ENCODE assay signal across 8 cellular contexts in genomic region chr20:45890997-45891983, GRCh38. TPM values are rescaled to one million over a fixed set of nuclear protein-coding genes. Genes with fewer than 3 reads are reported as not detected.
A peak's percentile ranks its signal among the peaks of the same experiment; 100 is the strongest.
DNase-seq lines count a peak whose midpoint lies in the region; ATAC-seq and TF ChIP-seq lines count a peak whose summit lies in the region.

Gene CTSA (plus strand): TSS chr20:45891335. CDS start chr20:45891569, 234 bp downstream.
A gene with protein sequence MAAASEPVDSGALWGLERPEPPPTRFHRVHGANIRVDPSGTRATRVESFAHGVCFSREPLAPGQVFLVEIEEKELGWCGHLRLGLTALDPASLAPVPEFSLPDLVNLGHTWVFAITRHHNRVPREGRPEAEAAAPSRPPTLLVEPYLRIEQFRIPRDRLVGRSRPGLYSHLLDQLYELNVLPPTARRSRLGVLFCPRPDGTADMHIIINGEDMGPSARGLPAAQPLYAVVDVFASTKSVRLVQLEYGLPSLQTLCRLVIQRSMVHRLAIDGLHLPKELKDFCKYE (minus strand): TSS chr20:45891208. CDS start chr20:45890991, 217 bp downstream.

- H3K4me1 ChIP-seq in CD4-positive, CD25-positive, alpha-beta regulatory T cell (ENCODE audit: control insufficient read depth, insufficient read depth, low read length, poor library complexity, severe bottlenecking): peaks cover 35% of the 10 kb centered on the region
- H3K4me1 ChIP-seq in endodermal cell (ENCODE audit: control insufficient read depth, insufficient read depth, low read length): no peaks in the 10 kb centered on the region
- H3K4me1 ChIP-seq in mesodermal cell (ENCODE audit: control insufficient read depth, insufficient read depth, low read length, poor library complexity, severe bottlenecking): no peaks in the 10 kb centered on the region

- peak within 1 kb of the TSS; percentile 62 for H3K9ac ChIP-seq in endodermal cell (ENCODE audit: extremely low read depth, low read length, poor library complexity, severe bottlenecking)

- peaks cover 15% of the 10 kb centered on the region for H3K36me3 ChIP-seq in CD4-positive, CD25-positive, alpha-beta regulatory T cell (ENCODE audit: control insufficient read depth, insufficient read depth, low read length)
- H3K36me3 ChIP-seq in endodermal cell (ENCODE audit: control insufficient read depth, insufficient read depth, low read length): peaks cover 25% of the 10 kb centered on the region
- peaks cover 28% of the 10 kb centered on the region for H3K36me3 ChIP-seq in mesodermal cell (ENCODE audit: control insufficient read depth, insufficient read depth, low read length)

- H3K27ac Mint-ChIP-seq in CD4-positive, CD25-positive, alpha-beta regulatory T cell: peak within 1 kb of the TSS; percentile 89 to 97 (median 95)
- peak within 1 kb of the TSS; percentile 89 for H3K27ac Mint-ChIP-seq in endodermal cell

- peaks cover 14% of the 10 kb centered on the region for H3K36me3 Mint-ChIP-seq in CD4-positive, CD25-positive, alpha-beta regulatory T cell
- peaks cover 19% of the 10 kb centered on the region for H3K36me3 Mint-ChIP-seq in endodermal cell (ENCODE audit: low read depth)

- no peaks in the 10 kb centered on the region for H3K27me3 Mint-ChIP-seq in CD4-positive, CD25-positive, alpha-beta regulatory T cell
- H3K27me3 Mint-ChIP-seq in endodermal cell (ENCODE audit: insufficient read depth): no peaks in the 10 kb centered on the region

- peak; percentile 73 to 76 for ATAC-seq in CD4-positive, CD25-positive, alpha-beta regulatory T cell (ENCODE audit: low read depth in 2 of 2)
- ATAC-seq in GM19395 (IDR thresholded peaks at IDR 0.05; ENCODE audit: unreplicated experiment): peak; percentile 86

- H3K4me3 ChIP-seq in CD4-positive, CD25-positive, alpha-beta regulatory T cell (ENCODE audit: low read depth, low read length): peak within 1 kb of the TSS; percentile 73
- peak within 1 kb of the TSS; percentile 88 for H3K4me3 ChIP-seq in endodermal cell (ENCODE audit: low read length)
- H3K4me3 ChIP-seq in mesodermal cell (ENCODE audit: extremely low read depth, insufficient read depth, low read length, poor library complexity, severe bottlenecking): peak within 1 kb of the TSS; percentile 66

- peak within 1 kb of the TSS; percentile 67 for H3K27ac ChIP-seq in CD4-positive, CD25-positive, alpha-beta regulatory T cell (ENCODE audit: insufficient read depth, low read length, poor library complexity, severe bottlenecking)
- H3K27ac ChIP-seq in endodermal cell (ENCODE audit: low read depth, low read length) (no peak within 1 kb of the TSS), mesodermal cell (ENCODE audit: low read depth, low read length, severe bottlenecking) (peak within 1 kb of the TSS; percentile 53)

- WGBS in endodermal cell (ENCODE audit: insufficient coverage in 1 of 2, insufficient read length in 1 of 2), 2 experiments: 2% methylated on average over 34 to 77 of the region's 77 CpGs
- WGBS in mesodermal cell (ENCODE audit: insufficient coverage in 2 of 2), 2 experiments: 1 to 2% methylated on average over 61 to 66 of the region's 77 CpGs

- no peaks in the 10 kb centered on the region for H3K9me3 Mint-ChIP-seq in CD4-positive, CD25-positive, alpha-beta regulatory T cell
- H3K9me3 Mint-ChIP-seq in endodermal cell: no peaks in the 10 kb centered on the region

- peak within 1 kb of the TSS; percentile 93 to 94 (median 94) for H3K4me3 Mint-ChIP-seq in CD4-positive, CD25-positive, alpha-beta regulatory T cell
- peak within 1 kb of the TSS; percentile 77 for H3K4me3 Mint-ChIP-seq in endodermal cell

- no peaks in the 10 kb centered on the region for H3K9me3 ChIP-seq in CD4-positive, CD25-positive, alpha-beta regulatory T cell (ENCODE audit: control insufficient read depth in 2 of 2, low read length in 2 of 2)
- H3K9me3 ChIP-seq in endodermal cell (ENCODE audit: control insufficient read depth, low read length) (no peaks in the 10 kb centered on the region), mesodermal cell (ENCODE audit: control insufficient read depth, low read length) (no peaks in the 10 kb centered on the region)

- peak; percentile 80 to 89 (median 80) for DNase-seq in CD4-positive, CD25-positive, alpha-beta regulatory T cell
- DNase-seq in HK-2 (ENCODE audit: unreplicated experiment) (peak; percentile 95), NOMO-1 treated with DMSO at 0.1 percent for 48 hours (lab: John Stamatoyannopoulos, UW; ENCODE audit: unreplicated experiment) (peak; percentile 77), endodermal cell (peak; percentile 95)
- peak; percentile 70 for DNase-seq in activated CD8-positive, alpha-beta memory T cell treated with anti-CD3 and anti-CD28 coated beads, Interleukin-2, amount 50 U/mL, for 24 hours (ENCODE audit: extremely low read depth)
- peak; percentile 72 for DNase-seq in stimulated activated CD8-positive, alpha-beta memory T cell treated with anti-CD3 and anti-CD28 coated beads, Interleukin-15, amount 100 ng/mL, for 24 hours (ENCODE audit: low read depth)

- TF ChIP-seq CTCF in endodermal cell (conservative IDR thresholded peaks at IDR 0.05): no peak

- peaks cover 15 to 59% (median 27%) of the 10 kb centered on the region in 4 donors for H3K4me1 Mint-ChIP-seq in CD4-positive, CD25-positive, alpha-beta regulatory T cell
- peaks cover 4% of the 10 kb centered on the region for H3K4me1 Mint-ChIP-seq in endodermal cell

- H3K27me3 ChIP-seq in CD4-positive, CD25-positive, alpha-beta regulatory T cell (ENCODE audit: control insufficient read depth, insufficient read depth, low read length): no peaks in the 10 kb centered on the region
- no peaks in the 10 kb centered on the region for H3K27me3 ChIP-seq in endodermal cell (ENCODE audit: control insufficient read depth, insufficient read depth, low read length, poor library complexity, severe bottlenecking)

RNA-seq across cellular contexts. Expression of gene CTSA, which starts in this region (rescaled TPM):
- 104 TPM for total RNA-seq in CD4-positive, CD25-positive, alpha-beta regulatory T cell
- polyA plus RNA-seq in CD4-positive, CD25-positive, alpha-beta regulatory T cell: 100 to 1,000 TPM; 148 to 190 (median 168) TPM
- total RNA-seq in endodermal cell: 10 to 100 TPM; 70.7 to 84.8 TPM
- polyA plus RNA-seq in endodermal cell (2013, experiment 1 of 2): 38.6 TPM
- 34.6 TPM for polyA plus RNA-seq in endodermal cell (2013, experiment 2 of 2)
- 60.2 TPM for polyA plus RNA-seq in mesodermal cell (2013, experiment 1 of 2)
- 51.1 TPM for polyA plus RNA-seq in mesodermal cell (2013, experiment 2 of 2)

RNA-seq across cellular contexts. Expression of the second gene that starts in this region (rescaled TPM):
- 0.76 TPM for total RNA-seq in CD4-positive, CD25-positive, alpha-beta regulatory T cell
- polyA plus RNA-seq in CD4-positive, CD25-positive, alpha-beta regulatory T cell: 1 to 10 TPM; 1.4 to 3.0 (median 2.5) TPM
- total RNA-seq in endodermal cell: 1 to 10 TPM; 4.4 to 6.4 TPM
- polyA plus RNA-seq in endodermal cell (2013, experiment 1 of 2): 1.5 TPM
- 1.9 TPM for polyA plus RNA-seq in endodermal cell (2013, experiment 2 of 2)
- polyA plus RNA-seq in mesodermal cell (2013, experiment 1 of 2): 1.7 TPM
- 1.2 TPM for polyA plus RNA-seq in mesodermal cell (2013, experiment 2 of 2)
